In genomic region chr18:46374850-46375249, GRCh38 we compare ENCODE assay signal across 1 cellular context.
TF ChIP-seq lines count a peak whose summit lies in the region.

No MANE protein-coding gene starts in this region.

TF ChIP-seq in WTC11, 78 proteins besides CTCF, POLR2A, EP300 and RAD21 (continued from another document):
- TF ChIP-seq PRDM15 (CRISPR knock-in tag; IDR thresholded peaks at IDR 0.05) (no peak), E2F5 (CRISPR knock-in tag; IDR thresholded peaks at IDR 0.05) (no peak), ZNF138 (CRISPR knock-in tag; conservative IDR thresholded peaks at IDR 0.05) (no peak)
